10 cellular contexts compared by ENCODE assay signal in genomic region chr9:114112778-114113585, GRCh38. TPM values are rescaled to one million over a fixed set of nuclear protein-coding genes. Genes with fewer than 3 reads are reported as not detected.
DNase-seq lines count a peak whose midpoint lies in the region; ATAC-seq, FAIRE-seq and TF ChIP-seq lines count a peak whose summit lies in the region.
"Had no signal": no experiment of that assay in that cellular context is flagged by ENCODE, and none has a peak within 500 bp of the region (broad histone marks: within the 10 kb centered on the region; RNA-seq: fewer than 3 reads in every experiment).

No MANE protein-coding gene starts in this region.

- H3K27me3 Mint-ChIP-seq in HFFc6 (ENCODE audit: insufficient read depth) = peaks cover 14% of the 10 kb centered on the region
- peaks cover 25% of the 10 kb centered on the region for H3K27me3 Mint-ChIP-seq in activated T-helper 17 cell treated with anti-CD3 and anti-CD28 coated beads, Interleukin-2, amount 50 U/mL, for 72 hours

- H3K4me3 ChIP-seq in cardiac fibroblast (replicated peaks in 1 of 2; ENCODE audit: low read depth in 2 of 2, low read length in 2 of 2) (no peak overlapping the region), kidney (ENCODE audit: low read length in 2 of 2) (no peak overlapping the region)

- DNase-seq in HFFc6 = peak; percentile 61
- DNase-seq in cardiac fibroblast (ENCODE audit: low read depth in 2 of 2) = peak; percentile 63 to 76
- peak; percentile 97 for DNase-seq in kidney
- peak; percentile 6 for DNase-seq in smooth muscle cell of the brain vasculature (ENCODE audit: low read depth, low spot score)
- DNase-seq in stimulated activated CD8-positive, alpha-beta memory T cell treated with anti-CD3 and anti-CD28 coated beads, Interleukin-4, amount 100 ng/mL, for 48 hours = no peak
- DNase-seq: activated T-cell treated with anti-CD3 and anti-CD28 coated beads, Interleukin-2, amount 50 U/mL, for 48 hours had no signal

- no peaks in the 10 kb centered on the region for H3K36me3 ChIP-seq in kidney (ENCODE audit: control insufficient read depth in 1 of 2, insufficient read depth in 2 of 2, low read length in 2 of 2)

- H3K36me3 Mint-ChIP-seq in HFFc6 (ENCODE audit: low read depth) = no peaks in the 10 kb centered on the region
- H3K36me3 Mint-ChIP-seq in activated T-helper 17 cell treated with anti-CD3 and anti-CD28 coated beads, Interleukin-2, amount 50 U/mL, for 72 hours (ENCODE audit: low read depth) = no peaks in the 10 kb centered on the region

- H3K4me3 Mint-ChIP-seq in HFFc6 = peak overlapping the region; percentile 28; the same call in 1 of the 2 replicates
- no peak overlapping the region for H3K4me3 Mint-ChIP-seq in activated T-helper 17 cell treated with anti-CD3 and anti-CD28 coated beads, Interleukin-2, amount 50 U/mL, for 72 hours

- H3K4me1 Mint-ChIP-seq in HFFc6 (ENCODE audit: low read depth) = peaks cover 47% of the 10 kb centered on the region
- H3K4me1 Mint-ChIP-seq in activated T-helper 17 cell treated with anti-CD3 and anti-CD28 coated beads, Interleukin-2, amount 50 U/mL, for 72 hours = no peaks in the 10 kb centered on the region

- no peak overlapping the region for H3K9ac ChIP-seq in kidney (ENCODE audit: low read length in 2 of 2)

- TF ChIP-seq CTCF in HFFc6 (IDR thresholded peaks at IDR 0.05) = no peak
- TF ChIP-seq CTCF in cardiac fibroblast (IDR thresholded peaks at IDR 0.05; ENCODE audit: low read depth, low read length) = no peak
- TF ChIP-seq CTCF in kidney (IDR thresholded peaks at IDR 0.05; ENCODE audit: borderline replicate concordance, extremely low read depth, insufficient read depth) = no peak

- no peak overlapping the region for H3K27ac ChIP-seq in kidney (ENCODE audit: low read depth in 2 of 2, low read length in 2 of 2)

- no peaks in the 10 kb centered on the region for H3K9me3 Mint-ChIP-seq in HFFc6
- H3K9me3 Mint-ChIP-seq in activated T-helper 17 cell treated with anti-CD3 and anti-CD28 coated beads, Interleukin-2, amount 50 U/mL, for 72 hours = no peaks in the 10 kb centered on the region

- H3K9me3 ChIP-seq in kidney (ENCODE audit: control insufficient read depth in 1 of 2, low read length in 2 of 2) = no peaks in the 10 kb centered on the region

- ATAC-seq in HG02623 (IDR thresholded peaks at IDR 0.05; ENCODE audit: unreplicated experiment) (no peak), GM21528 (IDR thresholded peaks at IDR 0.05; ENCODE audit: low FRiP score, unreplicated experiment) (no peak)
- no peak for ATAC-seq in activated T-helper 17 cell treated with anti-CD3 and anti-CD28 coated beads, Interleukin-2, amount 50 U/mL, for 72 hours (replicated peaks)

- intact Hi-C loops in kidney (cut with DNase I) = no loop called here

- FAIRE-seq in kidney (lab: Jason Lieb, UNC) = no peak

- no peak overlapping the region for H3K27ac Mint-ChIP-seq in HFFc6
- H3K27ac Mint-ChIP-seq in activated T-helper 17 cell treated with anti-CD3 and anti-CD28 coated beads, Interleukin-2, amount 50 U/mL, for 72 hours = no peak overlapping the region

- no peaks in the 10 kb centered on the region for H3K4me1 ChIP-seq in kidney (ENCODE audit: control insufficient read depth in 1 of 2, insufficient read depth in 1 of 2, low read depth in 1 of 2, low read length in 2 of 2)

RNA-seq across cellular contexts. Expression of gene KIF12, which starts 13.9 kb away (rescaled TPM):
- not detected for total RNA-seq in HFFc6 (2021; fragmentation: NEBNext Ultra II Directional; extraction: Animal tissue kit (Norgen Biotek cat#: 25700))
- total RNA-seq in kidney = 202 TPM
- polyA plus RNA-seq in kidney (ENCODE audit: insufficient read depth, low read depth, low replicate concordance) = 155 TPM
- not detected for total RNA-seq in activated T-helper 17 cell treated with anti-CD3 and anti-CD28 coated beads, Interleukin-2, amount 50 U/mL, for 72 hours
- total RNA-seq: T-helper 1 cell treated with Interleukin-12 subunit alpha and Interleukin-12 subunit beta and Interleukin-4 antibody, amounts not matched to agents 30 ng/mL and 1 ng/mL, for 36 hours had no signal

RNA-seq across cellular contexts. Expression of gene AMBP, which starts 34.9 kb away (rescaled TPM):
- total RNA-seq in HFFc6 (2021; fragmentation: NEBNext Ultra II Directional; extraction: Animal tissue kit (Norgen Biotek cat#: 25700)) = not detected
- 5.3 TPM for total RNA-seq in kidney
- 43.5 TPM for polyA plus RNA-seq in kidney (ENCODE audit: insufficient read depth, low read depth, low replicate concordance)
- not detected for total RNA-seq in activated T-helper 17 cell treated with anti-CD3 and anti-CD28 coated beads, Interleukin-2, amount 50 U/mL, for 72 hours
- total RNA-seq: T-helper 1 cell treated with Interleukin-12 subunit alpha and Interleukin-12 subunit beta and Interleukin-4 antibody, amounts not matched to agents 30 ng/mL and 1 ng/mL, for 36 hours had no signal

RNA-seq across cellular contexts. Expression of gene COL27A1, which starts 42.4 kb away (rescaled TPM):
- 10 to 100 TPM; 22.2 to 24.1 (median 23.4) TPM for total RNA-seq in HFFc6 (2021; fragmentation: NEBNext Ultra II Directional; extraction: Animal tissue kit (Norgen Biotek cat#: 25700))
- 45.6 TPM for total RNA-seq in kidney
- 13.6 TPM for polyA plus RNA-seq in kidney (ENCODE audit: insufficient read depth, low read depth, low replicate concordance)
- total RNA-seq in activated T-helper 17 cell treated with anti-CD3 and anti-CD28 coated beads, Interleukin-2, amount 50 U/mL, for 72 hours = 10 to 100 TPM in 1 of 2 donors, 1 to 10 TPM in 1; 7.8 to 12.0 TPM

Comparison
In these comparisons a context has a peak if more than half of its experiments do, and no peak if none do; other contexts are left out.
1. RNA of gene KIF12, which starts 13.9 kb away (total RNA-seq): 202 TPM in kidney (single experiment); not detected in HFFc6 and not detected in activated T-helper 17 cell treated with anti-CD3 and anti-CD28 coated beads, Interleukin-2, amount 50 U/mL, for 72 hours; every median in the first group is over 100 times any median in the second.